In genomic region chr6:159594750-159595117, GRCh38 we compare ENCODE assay signal across 10 cellular contexts.
DNase-seq lines count a peak whose midpoint lies in the region; ATAC-seq and TF ChIP-seq lines count a peak whose summit lies in the region.
"Had no signal": no experiment of that assay in that cellular context is flagged by ENCODE, and none has a peak within 500 bp of the region (broad histone marks: within the 10 kb centered on the region; RNA-seq: fewer than 3 reads in every experiment).

No MANE protein-coding gene starts in this region.

- H2BK12ac ChIP-seq in neuronal stem cell (ENCODE audit: low read length) = no peak overlapping the region

- peak overlapping the region; percentile 79 for H3K9ac ChIP-seq in PC-3 (ENCODE audit: low read length)
- no peak overlapping the region for H3K9ac ChIP-seq in neuronal stem cell (ENCODE audit: low read depth, low read length, poor library complexity)

- no peaks in the 10 kb centered on the region for H3K9me2 ChIP-seq in PC-3 (replicated peaks; ENCODE audit: low read length)

- H3K18ac ChIP-seq in neuronal stem cell (ENCODE audit: low read length) = peak overlapping the region; percentile 33

- peak; percentile 82 for ATAC-seq in PC-3
- no peak for ATAC-seq in GM21447 (IDR thresholded peaks at IDR 0.05; ENCODE audit: unreplicated experiment)
- ATAC-seq in GM19324 (IDR thresholded peaks at IDR 0.05; ENCODE audit: low FRiP score, unreplicated experiment) = no peak
- no peak for ATAC-seq in GM18868 (IDR thresholded peaks at IDR 0.05; ENCODE audit: unreplicated experiment)

- H3K27me3 Mint-ChIP-seq in Calu3 (ENCODE audit: unreplicated experiment) = no peaks in the 10 kb centered on the region

- H4K8ac ChIP-seq in neuronal stem cell (ENCODE audit: low read depth, low read length) = no peak overlapping the region

- CTCF ChIA-PET in Calu3 (lab: Charles Lee) = interaction anchor here (0.6 to 1.4 kb wide), 5 partner anchors 17 to 539 kb away, joined by 3 to 7 read pairs (median 5); no protein-coding TSS in a partner anchor
- CTCF ChIA-PET in PC-3 (lab: Charles Lee) = no interaction called here

- H3K36me3 ChIP-seq in PC-3 (ENCODE audit: low read depth, low read length) = no peaks in the 10 kb centered on the region
- no peaks in the 10 kb centered on the region for H3K36me3 ChIP-seq in neuronal stem cell (replicated peaks in 1 of 2; ENCODE audit: control insufficient read depth in 2 of 2, insufficient read depth in 2 of 2, low read length in 2 of 2)

- H3K9me3 ChIP-seq in PC-3 (ENCODE audit: low read length) (no peaks in the 10 kb centered on the region), neuronal stem cell (replicated peaks in 1 of 2; ENCODE audit: control insufficient read depth in 2 of 2, insufficient read depth in 1 of 2, low read depth in 1 of 2, low read length in 2 of 2) (no peaks in the 10 kb centered on the region)

- no peaks in the 10 kb centered on the region for H3K9me3 Mint-ChIP-seq in Calu3 (ENCODE audit: low read depth, unreplicated experiment)

- TF ChIP-seq CTCF in Calu3 (IDR thresholded peaks at IDR 0.05; ENCODE audit: unreplicated experiment) (no peak), PC-3 (conservative IDR thresholded peaks at IDR 0.05; ENCODE audit: low read depth, low read length) (no peak)

- no peaks in the 10 kb centered on the region for H3K79me2 ChIP-seq in PC-3 (ENCODE audit: low read length)

- H3K4ac ChIP-seq in neuronal stem cell (ENCODE audit: low read length) = no peak overlapping the region

- H3K4me3 ChIP-seq in PC-3 (ENCODE audit: low read length) (peak overlapping the region; percentile 56), neuronal stem cell (ENCODE audit: low read length in 2 of 2) (peak overlapping the region in 1 of 2 donors; percentile 15)

- H3K27me3 ChIP-seq in PC-3 (ENCODE audit: low read length) = no peaks in the 10 kb centered on the region
- peaks cover 0 to 3% (median 0%) of the 10 kb centered on the region in 3 experiments for H3K27me3 ChIP-seq in neuronal stem cell (ENCODE audit: control insufficient read depth in 3 of 3, insufficient read depth in 3 of 3, low read depth in 1 of 3, low read length in 3 of 3)

- peak overlapping the region; percentile 59 for H3K4me3 Mint-ChIP-seq in Calu3 (ENCODE audit: low read depth, unreplicated experiment)
- H3K4me3 Mint-ChIP-seq: immature natural killer cell had no signal

- no peak overlapping the region for H2BK15ac ChIP-seq in neuronal stem cell (ENCODE audit: low read length)

- no peak overlapping the region for H3K14ac ChIP-seq in neuronal stem cell (ENCODE audit: low read length)

- POLR2A ChIA-PET in PC-3 (lab: Charles Lee; ENCODE audit: unreplicated experiment) = no interaction called here

- H3K4me1 ChIP-seq in PC-3 (ENCODE audit: insufficient read depth, low read length) = peaks cover 23% of the 10 kb centered on the region
- peaks cover 6 to 7% of the 10 kb centered on the region in 2 donors for H3K4me1 ChIP-seq in neuronal stem cell (ENCODE audit: control insufficient read depth in 2 of 2, insufficient read depth in 1 of 2, low read depth in 1 of 2, low read length in 2 of 2)

- no peaks in the 10 kb centered on the region for H3K79me1 ChIP-seq in neuronal stem cell (ENCODE audit: low read depth, low read length)

- H3K4me2 ChIP-seq in PC-3 (ENCODE audit: low read length) = peak overlapping the region; percentile 85
- no peak overlapping the region for H3K4me2 ChIP-seq in neuronal stem cell (ENCODE audit: insufficient read depth, low read length, poor library complexity, severe bottlenecking)

- DNase-seq in Calu3 (no peak), PC-3 (peak; percentile 74), dedifferentiated amniotic fluid mesenchymal stem cell (ENCODE audit: extremely low spot score) (peak; percentile 68), neuronal stem cell (ENCODE audit: low spot score) (no peak)
- no peak for DNase-seq in stimulated activated CD4-positive, alpha-beta T cell treated with anti-CD3 and anti-CD28 coated beads, Interleukin-4, amount 100 ng/mL, for 1 hour
- DNase-seq: immature natural killer cell; NK-92 treated with Interleukin-12 subunit alpha and Interleukin-12 subunit beta, amount 100 ng/mL, for 24 hours had no signal

- no peak overlapping the region for H4K91ac ChIP-seq in neuronal stem cell (ENCODE audit: low read depth, low read length, poor library complexity)

- no CpG with 5 or more reads among the region's 1 CpG for WGBS in neuronal stem cell (ENCODE audit: extremely low coverage in 2 of 2, insufficient read length in 2 of 2, insufficient replicate concordance in 1 of 2), 2 donors

- peak overlapping the region; percentile 88 for H3K27ac Mint-ChIP-seq in Calu3 (ENCODE audit: unreplicated experiment)
- H3K27ac Mint-ChIP-seq: immature natural killer cell had no signal

- H2AFZ ChIP-seq in PC-3 (ENCODE audit: low read length) (peak overlapping the region; percentile 54; the same call in 1 of the 2 replicates), neuronal stem cell (ENCODE audit: low read length) (peak overlapping the region; percentile 97)

- H3K27ac ChIP-seq in PC-3 (ENCODE audit: low read length) (peak overlapping the region; percentile 99), neuronal stem cell (replicated peaks; ENCODE audit: low read length) (no peak overlapping the region)

- peaks cover 26% of the 10 kb centered on the region for H3K4me1 Mint-ChIP-seq in Calu3 (ENCODE audit: low read depth, unreplicated experiment)
- H3K4me1 Mint-ChIP-seq: immature natural killer cell had no signal

- intact Hi-C loops in Calu3 (cut with micrococcal nuclease; ENCODE audit: unreplicated experiment) (no loop called here), PC-3 (cut with micrococcal nuclease) (no loop called here)

- H3F3A ChIP-seq in PC-3 (ENCODE audit: low read length, unreplicated experiment) = no peaks in the 10 kb centered on the region

- no peak overlapping the region for H2BK120ac ChIP-seq in neuronal stem cell (ENCODE audit: low read depth, low read length)

- H3K36me3 Mint-ChIP-seq in Calu3 (ENCODE audit: insufficient read depth, unreplicated experiment) = no peaks in the 10 kb centered on the region
- H3K36me3 Mint-ChIP-seq: immature natural killer cell had no signal

- H3K23ac ChIP-seq in neuronal stem cell (ENCODE audit: low read depth, low read length, poor library complexity) = no peak overlapping the region

- no peak overlapping the region for H2BK5ac ChIP-seq in neuronal stem cell (ENCODE audit: low read length)

- no peaks in the 10 kb centered on the region for H4K20me1 ChIP-seq in PC-3 (ENCODE audit: low read length)

- H2AK5ac ChIP-seq in neuronal stem cell (ENCODE audit: low read depth, low read length) = peak overlapping the region; percentile 35

- BruUV-seq in Calu3 (replicated peaks; lab: Mats Ljungman, UMichigan) (no TSS peak), PC-3 (replicated peaks; lab: Mats Ljungman, UMichigan) (no TSS peak)

Comparison
In these comparisons a context has a peak if more than half of its experiments do, and no peak if none do; other contexts are left out.
1. DNase-seq: peak in PC-3 (single experiment) and dedifferentiated amniotic fluid mesenchymal stem cell (single experiment); none in Calu3 (single experiment), neuronal stem cell (single experiment) and stimulated activated CD4-positive, alpha-beta T cell treated with anti-CD3 and anti-CD28 coated beads, Interleukin-4, amount 100 ng/mL, for 1 hour (single experiment).